Comparison of ENCODE assay signal across 17 cellular contexts in the genomic region with DNA sequence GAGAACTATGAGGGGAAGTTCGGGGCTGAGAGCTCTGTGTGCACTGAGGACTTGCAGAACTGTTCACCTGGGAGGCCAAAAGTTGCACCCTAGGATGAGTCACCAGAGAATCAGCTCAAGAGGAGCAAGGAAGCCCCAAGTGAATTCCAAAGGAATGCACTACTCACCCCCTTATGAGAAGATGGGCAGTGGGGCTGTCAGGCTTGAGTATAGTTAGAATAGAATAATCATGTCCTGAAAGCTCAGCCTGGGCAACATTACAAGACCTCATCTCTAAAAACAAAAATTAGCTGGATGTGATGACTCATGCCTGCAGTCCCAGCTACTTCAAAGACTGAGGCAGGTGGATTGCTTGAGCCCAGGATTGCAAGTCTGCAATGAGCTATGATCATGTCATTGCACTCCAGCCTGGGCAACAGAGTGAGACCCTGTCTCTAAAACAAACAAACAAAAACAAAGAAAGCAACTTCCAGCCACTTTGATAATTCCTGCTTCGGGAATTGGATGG. TPM values are rescaled to one million over a fixed set of nuclear protein-coding genes. Genes with fewer than 3 reads are reported as not detected.
A peak's percentile ranks its signal among the peaks of the same experiment; 100 is the strongest.
DNase-seq lines count a peak whose midpoint lies in the region; ATAC-seq, FAIRE-seq and TF ChIP-seq lines count a peak whose summit lies in the region.
"Had no signal": no experiment of that assay in that cellular context is flagged by ENCODE, and none has a peak within 500 bp of the region (broad histone marks: within the 10 kb centered on the region; RNA-seq: fewer than 3 reads in every experiment).

No MANE protein-coding gene starts in this region.

- no peaks in the 10 kb centered on the region for H3K79me2 ChIP-seq in Karpas-422 (ENCODE audit: low read length)
- no peaks in the 10 kb centered on the region for H3K79me2 ChIP-seq in mammary epithelial cell (ENCODE audit: insufficient read depth, low read length)
- H3K79me2 ChIP-seq in HepG2 (ENCODE audit: insufficient read depth, low read length) = no peaks in the 10 kb centered on the region

- no peaks in the 10 kb centered on the region for H4K20me1 ChIP-seq in Karpas-422 (ENCODE audit: insufficient read depth, low read depth, low read length)
- H4K20me1 ChIP-seq in mammary epithelial cell (ENCODE audit: insufficient read depth, low read length) = no peaks in the 10 kb centered on the region
- H4K20me1 ChIP-seq in HepG2 (ENCODE audit: insufficient read depth, low read length) = no peaks in the 10 kb centered on the region

- H3K4me1 Mint-ChIP-seq in CD8-positive, alpha-beta T cell (ENCODE audit: low read depth) = peaks cover 5% of the 10 kb centered on the region

- TF ChIP-seq POLR2A in HepG2 (IDR thresholded peaks at IDR 0.05; ENCODE audit: insufficient read depth in 1 of 2, low read depth in 2 of 2, low read length in 2 of 2) = no peak

- no peak for ATAC-seq in CD8-positive, alpha-beta T cell
- ATAC-seq in HepG2 (peak; percentile 43; the same call in 2 of the 3 replicates), heart right ventricle (no peak)
- ATAC-seq: Panc1 had no signal

- no peaks in the 10 kb centered on the region for H3K9me3 ChIP-seq in CD8-positive, alpha-beta T cell (ENCODE audit: low read length)
- H3K9me3 ChIP-seq in Karpas-422 (ENCODE audit: low read length) (no peaks in the 10 kb centered on the region), mammary epithelial cell (replicated peaks; ENCODE audit: insufficient read depth, low read length) (no peaks in the 10 kb centered on the region), HepG2 (ENCODE audit: low read length) (no peaks in the 10 kb centered on the region), heart right ventricle (no peaks in the 10 kb centered on the region)
- H3K9me3 ChIP-seq: ovary had no signal

- no peak overlapping the region for H3K27ac ChIP-seq in CD8-positive, alpha-beta T cell (ENCODE audit: low read depth, low read length)
- H3K27ac ChIP-seq in Karpas-422 (ENCODE audit: low read length) = peak overlapping the region; percentile 18; the same call in 1 of the 2 replicates
- H3K27ac ChIP-seq in mammary epithelial cell (ENCODE audit: insufficient read depth, low read depth, low read length) = no peak overlapping the region
- H3K27ac ChIP-seq in HepG2 (ENCODE audit: extremely low read length, insufficient read depth, low read length) = no peak overlapping the region
- H3K27ac ChIP-seq in heart right ventricle = no peak overlapping the region
- H3K27ac ChIP-seq: ovary had no signal

- WGBS in mammary epithelial cell (ENCODE audit: low coverage, missing lambda C conversion rate) = 64% methylated on average over 2 of the region's 2 CpGs
- 25% methylated on average over 2 of the region's 2 CpGs for WGBS in HepG2 (ENCODE audit: low lambda C conversion rate)
- 78 to 81% methylated on average over 2 of the region's 2 CpGs for WGBS in heart right ventricle, 2 donors

- no peak for TF ChIP-seq EP300 in HepG2 (IDR thresholded peaks at IDR 0.05; ENCODE audit: low read depth in 2 of 2, low read length in 2 of 2)
- TF ChIP-seq EP300 in HepG2 (CRISPR knock-in tag; IDR thresholded peaks at IDR 0.05; ENCODE audit: borderline replicate concordance) = no peak

- no peak for DNase-seq in CD8-positive, alpha-beta T cell
- DNase-seq in Karpas-422 (no peak), mammary epithelial cell (peak; percentile 18), HepG2 (ENCODE audit: low spot score) (no peak), D721Med (ENCODE audit: insufficient read length, low spot score) (no peak), heart right ventricle (no peak)
- DNase-seq in stimulated activated CD4-positive, alpha-beta T cell treated with anti-CD3 and anti-CD28 coated beads, Interleukin-4, amount 100 ng/mL, for 24 hours = no peak
- DNase-seq in stimulated activated CD8-positive, alpha-beta memory T cell treated with anti-CD3 and anti-CD28 coated beads, Interleukin-4, amount 100 ng/mL, for 48 hours = no peak
- DNase-seq: activated CD4-positive, alpha-beta T cell treated with anti-CD3 and anti-CD28 coated beads for 4 hours; activated T-cell treated with anti-CD3 and anti-CD28 coated beads, Interleukin-2, amount 50 U/mL, for 72 hours; amygdala; NCI-H1436 treated with DMSO at 0.1 percent for 48 hours; NCI-H524 treated with DMSO at 0.1 percent for 48 hours; ovary had no signal

- H3K9ac ChIP-seq in Karpas-422 (ENCODE audit: low read length) = no peak overlapping the region
- no peak overlapping the region for H3K9ac ChIP-seq in mammary epithelial cell (ENCODE audit: insufficient read depth, low read length)
- H3K9ac ChIP-seq in HepG2 (ENCODE audit: insufficient read depth, low read depth, low read length) = no peak overlapping the region

- H3K36me3 Mint-ChIP-seq in CD8-positive, alpha-beta T cell = peaks cover 23% of the 10 kb centered on the region

- H2AFZ ChIP-seq in Karpas-422 (ENCODE audit: low read length) = no peak overlapping the region
- no peak overlapping the region for H2AFZ ChIP-seq in mammary epithelial cell (ENCODE audit: low read depth, low read length)
- no peak overlapping the region for H2AFZ ChIP-seq in HepG2 (ENCODE audit: low read length)

- H3K27ac Mint-ChIP-seq in CD8-positive, alpha-beta T cell = peak overlapping the region; percentile 1
- H3K27ac Mint-ChIP-seq: activated T-cell treated with anti-CD3 and anti-CD28 coated beads, Interleukin-2, amount 50 U/mL, for 72 hours; mesothelial cell of epicardium had no signal

- H3K27me3 Mint-ChIP-seq in CD8-positive, alpha-beta T cell (ENCODE audit: low read depth) = no peaks in the 10 kb centered on the region

- no peaks in the 10 kb centered on the region for H3K9me2 ChIP-seq in Karpas-422 (replicated peaks; ENCODE audit: insufficient read depth, low read length)

- no peak for TF ChIP-seq CTCF in CD8-positive, alpha-beta T cell (IDR thresholded peaks at IDR 0.05)
- TF ChIP-seq CTCF in mammary epithelial cell (conservative IDR thresholded peaks at IDR 0.05 in 1 of 2, IDR thresholded peaks at IDR 0.05 in 1 of 2; ENCODE audit: extremely low read depth in 1 of 2, insufficient read depth in 1 of 2, low read depth in 1 of 2, low read length in 2 of 2) = no peak
- no peak for TF ChIP-seq CTCF in HepG2 (CRISPR knock-in tag; IDR thresholded peaks at IDR 0.05)
- no peak for TF ChIP-seq CTCF in D721Med (IDR thresholded peaks at IDR 0.05; ENCODE audit: insufficient read depth, missing control alignments)
- TF ChIP-seq CTCF in heart right ventricle (IDR thresholded peaks at IDR 0.05) = no peak

- dilution Hi-C loops in mammary epithelial cell (cut with HindIII; ENCODE audit: low sequenced_read_pairs) = no loop called here

- FAIRE-seq in HepG2 (lab: Jason Lieb, UNC) (no peak), D721Med (lab: Jason Lieb, UNC) (no peak)
- FAIRE-seq: GM12892 had no signal

- BruUV-seq in mammary epithelial cell (replicated peaks; lab: Mats Ljungman, UMichigan) (no TSS peak), HepG2 (replicated peaks; lab: Mats Ljungman, UMichigan) (no TSS peak)

- in situ Hi-C loops in mammary epithelial cell (cut with MboI; ENCODE audit: low sequenced_read_pairs in 2 of 2) (no loop called here), HepG2 (cut with HindIII; ENCODE audit: extremely low pct_ligation_motif_present, low pct_unique_long_range_greater_than_20kb) (no loop called here)

- CTCF ChIA-PET in CD8-positive, alpha-beta T cell (lab: Charles Lee) = interaction anchor here (1.0 to 1.1 kb wide), 2 partner anchors 11 to 70 kb away, joined by 3 read pairs; no protein-coding TSS in a partner anchor
- CTCF ChIA-PET in mammary epithelial cell (lab: Charles Lee; ENCODE audit: low non-redundant PET) = interaction anchor here (0.7 kb wide), 1 partner anchor 9 kb away, joined by 3 read pairs; no protein-coding TSS in a partner anchor
- CTCF ChIA-PET in HepG2 (lab: Yijun Ruan, JAX; ENCODE audit: low intra/inter-chr PET ratio, low total read pairs) = no interaction called here

- POLR2A ChIA-PET in CD8-positive, alpha-beta T cell (lab: Charles Lee) = interaction anchor here (0.6 kb wide), 1 partner anchor 20 kb away, joined by 3 read pairs; no protein-coding TSS in a partner anchor
- POLR2A ChIA-PET in HepG2 (lab: Yijun Ruan, JAX) = interaction anchor here (1.0 to 1.1 kb wide), 2 partner anchors 22 to 30 kb away, joined by 3 read pairs; partner anchors contain the start of gene MAP3K8

- H3K27me3 ChIP-seq in CD8-positive, alpha-beta T cell (ENCODE audit: insufficient read depth, low read length) = no peaks in the 10 kb centered on the region
- H3K27me3 ChIP-seq in Karpas-422 (ENCODE audit: low read length) (no peaks in the 10 kb centered on the region), mammary epithelial cell (ENCODE audit: insufficient read depth, low read length) (no peaks in the 10 kb centered on the region), HepG2 (ENCODE audit: control insufficient read depth in 1 of 2, insufficient read depth in 2 of 2, low read length in 2 of 2) (no peaks in the 10 kb centered on the region; a peak in 1 of 5 replicates), heart right ventricle (no peaks in the 10 kb centered on the region)
- H3K27me3 ChIP-seq: ovary had no signal

- no peaks in the 10 kb centered on the region for H3K36me3 ChIP-seq in CD8-positive, alpha-beta T cell (ENCODE audit: insufficient read depth, low read length)
- H3K36me3 ChIP-seq in Karpas-422 (ENCODE audit: insufficient read depth, low read length) (peaks cover 33% of the 10 kb centered on the region), mammary epithelial cell (ENCODE audit: insufficient read depth, low read length) (no peaks in the 10 kb centered on the region), HepG2 (replicated peaks in 1 of 2; ENCODE audit: control insufficient read depth in 1 of 2, insufficient read depth in 2 of 2, low read length in 2 of 2) (peaks cover 7 to 25% of the 10 kb centered on the region in 2 experiments; a peak in 4 of 5 replicates), heart right ventricle (peaks cover 0 to 40% (median 20%) of the 10 kb centered on the region in 9 donors)
- H3K36me3 ChIP-seq: ovary had no signal

- no peak for TF ChIP-seq RAD21 in HepG2 (CRISPR knock-in tag; IDR thresholded peaks at IDR 0.05)

- peaks cover 6% of the 10 kb centered on the region for H3K4me1 ChIP-seq in CD8-positive, alpha-beta T cell (ENCODE audit: insufficient read depth, low read length)
- H3K4me1 ChIP-seq in Karpas-422 (ENCODE audit: low read length) (peaks cover 22% of the 10 kb centered on the region), mammary epithelial cell (ENCODE audit: insufficient read depth, low read length) (no peaks in the 10 kb centered on the region), HepG2 (ENCODE audit: insufficient read depth, low read length) (0 out of 2 replicates have a peak, but pooled peaks cover 6% of the 10 kb centered on the region), heart right ventricle (peaks cover 0 to 33% (median 0%) of the 10 kb centered on the region in 9 donors)

- H3K9me3 Mint-ChIP-seq in CD8-positive, alpha-beta T cell = no peaks in the 10 kb centered on the region
- H3K9me3 Mint-ChIP-seq: activated T-cell treated with anti-CD3 and anti-CD28 coated beads, Interleukin-2, amount 50 U/mL, for 72 hours; mesothelial cell of epicardium had no signal

- intact Hi-C loops in CD8-positive, alpha-beta T cell (cut with DNase I, micrococcal nuclease) = no loop called here
- intact Hi-C loops in mammary epithelial cell (cut with micrococcal nuclease) (no loop called here), HepG2 (cut with micrococcal nuclease; ENCODE audit: unreplicated experiment) (no loop called here), heart right ventricle (cut with DNase I) (loop anchor here in 1 of 10 donors (5.0 kb wide), 1 partner anchor 68 kb away; no protein-coding TSS in a partner anchor)

- H3K4me3 ChIP-seq in CD8-positive, alpha-beta T cell (ENCODE audit: low read depth, low read length) = no peak overlapping the region
- H3K4me3 ChIP-seq in Karpas-422 (ENCODE audit: low read length) (no peak overlapping the region), mammary epithelial cell (replicated peaks in 1 of 3; ENCODE audit: insufficient read depth in 1 of 3, low read depth in 2 of 3, low read length in 3 of 3) (no peak overlapping the region), HepG2 (replicated peaks in 1 of 3; ENCODE audit: insufficient read depth in 1 of 3, low read depth in 2 of 3, low read length in 3 of 3) (no peak overlapping the region), heart right ventricle (no peak overlapping the region)
- H3K4me3 ChIP-seq: ovary had no signal

- no peak overlapping the region for H3K4me3 Mint-ChIP-seq in CD8-positive, alpha-beta T cell
- H3K4me3 Mint-ChIP-seq: activated T-cell treated with anti-CD3 and anti-CD28 coated beads, Interleukin-2, amount 50 U/mL, for 72 hours; mesothelial cell of epicardium had no signal

- H3K4me2 ChIP-seq in Karpas-422 (ENCODE audit: low read depth, low read length, poor library complexity, severe bottlenecking) (no peak overlapping the region), mammary epithelial cell (ENCODE audit: insufficient read depth, low read depth, low read length) (no peak overlapping the region), HepG2 (ENCODE audit: low read depth, low read length) (no peak overlapping the region)

RNA-seq across cellular contexts. Expression of gene MAP3K8, which starts 30.0 kb away (rescaled TPM):
- total RNA-seq in CD8-positive, alpha-beta T cell = 10 to 100 TPM; 42.4 to 48.6 TPM
- 51.5 and 69.8 TPM in 2 replicates for total RNA-seq in Karpas-422 (2014; rRNA removed; shearing (Covaris generic); ENCODE audit: low replicate concordance)
- 1 to 10 TPM; 1.2 to 3.8 TPM for total RNA-seq in mammary epithelial cell
- polyA plus RNA-seq in mammary epithelial cell = 0.90 TPM
- polyA minus RNA-seq in mammary epithelial cell = not detected
- total RNA-seq in HepG2 (2016; rRNA removed; fragmentation: Illumina TruSeq; extraction: Trizol) = 19.3 and 21.8 TPM in 2 replicates
- total RNA-seq in HepG2 (2016; cell fraction: cytosol; rRNA removed; fragmentation: Illumina TruSeq; extraction: Trizol; ENCODE audit: low read depth) = 12.2 and 13.6 TPM in 2 replicates
- 18.0 and 21.2 TPM in 2 replicates for total RNA-seq in HepG2 (2016; cell fraction: insoluble cytoplasmic fraction; rRNA removed; fragmentation: Illumina TruSeq; extraction: Trizol)
- 15.3 and 19.2 TPM in 2 replicates for total RNA-seq in HepG2 (2016; cell fraction: membrane; rRNA removed; fragmentation: Illumina TruSeq; extraction: Trizol)
- 22.1 and 23.1 TPM in 2 replicates for total RNA-seq in HepG2 (2016; cell fraction: nucleus; rRNA removed; fragmentation: Illumina TruSeq; extraction: Trizol)
- polyA plus RNA-seq in HepG2 (2011; rRNA removed) = 26.6 and 37.9 TPM in 2 replicates
- polyA plus RNA-seq in HepG2 (2011; cell fraction: cytosol; rRNA removed) = 12.9 and 14.6 TPM in 2 replicates
- 26.9 and 27.5 TPM in 2 replicates for polyA plus RNA-seq in HepG2 (2011; cell fraction: nucleus; rRNA removed)
- 11.2 and 14.3 TPM in 2 replicates for polyA plus RNA-seq in HepG2 (2012)
- polyA plus RNA-seq in HepG2 (2016; cell fraction: cytosol; fragmentation: Illumina TruSeq; extraction: Trizol; ENCODE audit: low read depth) = 8.6 and 13.3 TPM in 2 replicates
- polyA plus RNA-seq in HepG2 (2016; cell fraction: insoluble cytoplasmic fraction; fragmentation: Illumina TruSeq; extraction: Trizol; ENCODE audit: low read depth) = 15.6 and 17.9 TPM in 2 replicates
- polyA plus RNA-seq in HepG2 (2016; cell fraction: membrane; fragmentation: Illumina TruSeq; extraction: Trizol; ENCODE audit: low read depth) = 9.4 and 12.4 TPM in 2 replicates
- 41.0 and 46.6 TPM in 2 replicates for polyA plus RNA-seq in HepG2 (2016; cell fraction: nucleus; fragmentation: Illumina TruSeq; extraction: Trizol; ENCODE audit: insufficient read depth, low read depth)
- polyA minus RNA-seq in HepG2 (2011; rRNA and poly(A)+ RNA removed; ENCODE audit: low replicate concordance) = 15.0 and 17.4 TPM in 2 replicates
- 7.3 and 10.3 TPM in 2 replicates for polyA minus RNA-seq in HepG2 (2011; cell fraction: cytosol; rRNA and poly(A)+ RNA removed)
- polyA minus RNA-seq in HepG2 (2011; cell fraction: nucleus; rRNA and poly(A)+ RNA removed) = 30.6 and 31.2 TPM in 2 replicates
- 10 to 100 TPM in 3 of 10 donors, 1 to 10 TPM in 7; 2.7 to 19.2 (median 6.9) TPM for total RNA-seq in heart right ventricle
- polyA plus RNA-seq in heart right ventricle = 10 to 100 TPM in 1 of 2 donors, 1 to 10 TPM in 1; 3.8 to 14.0 TPM
